Comparison of ENCODE assay signal across 10 cellular contexts in the genomic region with DNA sequence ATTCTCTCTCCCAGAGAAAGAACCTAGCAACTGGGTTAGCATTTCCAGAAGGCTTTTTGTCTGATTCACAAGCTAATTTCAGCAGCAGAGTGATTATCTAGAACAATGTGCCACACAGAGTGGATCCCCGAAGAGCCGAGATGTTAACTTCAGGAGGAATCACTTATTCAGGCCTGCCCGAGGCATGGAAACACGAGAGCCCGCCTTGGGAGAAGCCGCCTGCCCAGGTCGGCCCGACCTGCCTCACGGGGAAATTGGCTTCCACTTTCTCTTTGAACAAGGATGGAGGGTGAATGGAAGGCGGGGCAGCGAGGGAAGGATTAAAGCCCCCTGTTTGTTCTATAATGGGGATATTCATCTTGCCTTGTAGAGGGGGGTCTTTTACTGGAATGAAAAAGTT. TPM values are rescaled to one million over a fixed set of nuclear protein-coding genes. Genes with fewer than 3 reads are reported as not detected.
"Had no signal": no experiment of that assay in that cellular context is flagged by ENCODE, and none has a peak within 500 bp of the region (broad histone marks: within the 10 kb centered on the region; RNA-seq: fewer than 3 reads in every experiment).

No MANE protein-coding gene starts in this region.

- H3K4me2 ChIP-seq: SK-N-SH had no signal

- H3K36me3 ChIP-seq: ovary, stomach, thoracic aorta had no signal

- H3K27ac ChIP-seq: ovary, stomach, thoracic aorta had no signal

- H3K9me2 ChIP-seq: SK-N-SH had no signal

- DNase-seq: activated CD4-positive, alpha-beta T cell treated with anti-CD3 and anti-CD28 coated beads for 48 hours; activated naive CD4-positive, alpha-beta T cell treated with anti-CD3 and anti-CD28 coated beads, Interleukin-2, amount 50 U/mL, for 16 hours; activated T-cell treated with anti-CD3 and anti-CD28 coated beads for 4 hours; ovary; SK-N-SH; stimulated activated CD4-positive, alpha-beta T cell treated with anti-CD3 and anti-CD28 coated beads, Interleukin-15, amount 100 ng/mL, for 24 hours; stimulated activated CD4-positive, alpha-beta T cell treated with anti-CD3 and anti-CD28 coated beads, Interleukin-4, amount 100 ng/mL, for 24 hours; stomach had no signal

- H3K27me3 ChIP-seq: ovary, stomach had no signal

- H3K4me3 ChIP-seq: ovary, stomach, thoracic aorta had no signal

- H3K9me3 ChIP-seq: ovary, SK-N-SH, stomach, thoracic aorta had no signal

- H3K9ac ChIP-seq: SK-N-SH had no signal

RNA-seq across cellular contexts. Expression of a gene that starts 32.8 kb away (rescaled TPM):
- total RNA-seq: T-helper 1 cell treated with Interleukin-12 subunit alpha and Interleukin-12 subunit beta and Interleukin-4 antibody, amounts not matched to agents 30 ng/mL and 1 ng/mL, for 36 hours had no signal
